ENCODE assay signal across 19 cellular contexts in the genomic region with DNA sequence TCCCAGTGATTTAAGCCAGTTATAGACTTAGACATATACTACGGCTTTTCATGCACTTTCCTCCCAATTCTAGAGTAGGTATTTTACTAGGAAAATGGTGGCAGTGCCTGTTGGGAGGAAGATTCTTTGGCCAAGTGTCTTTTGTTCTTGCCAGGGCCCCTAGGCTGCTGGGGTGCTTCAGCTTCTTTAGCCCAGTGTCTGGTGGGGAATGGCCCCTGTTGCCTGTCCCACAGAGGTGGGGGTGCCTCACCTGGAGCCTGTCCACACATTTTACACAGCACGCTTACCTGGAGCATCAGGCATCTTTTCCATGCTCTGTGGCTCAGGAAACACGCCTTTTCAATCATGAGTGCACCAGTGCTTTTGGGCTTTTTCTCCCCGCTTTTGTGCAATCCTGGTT.
"Had no signal": no experiment of that assay in that cellular context is flagged by ENCODE, and none has a peak within 500 bp of the region (broad histone marks: within the 10 kb centered on the region; RNA-seq: fewer than 3 reads in every experiment).

No MANE protein-coding gene starts in this region.

- H3K79me2 ChIP-seq: hepatocyte, parathyroid adenoma had no signal

- H3K4me2 ChIP-seq: hepatocyte had no signal

- H3K27me3 ChIP-seq: dorsolateral prefrontal cortex, hepatocyte, left lung, suprapubic skin, transverse colon, vagina had no signal

- H3K4me1 ChIP-seq: left lung, lower lobe of right lung, parathyroid adenoma, prostate gland, suprapubic skin, transverse colon, vagina had no signal

- H3K4me3 Mint-ChIP-seq: natural killer cell; stimulated activated naive CD8-positive, alpha-beta T cell treated with anti-CD3 and anti-CD28 coated beads, Interleukin-15, amount 100 ng/mL, for 72 hours had no signal

- H3K9me3 Mint-ChIP-seq: natural killer cell; stimulated activated naive CD8-positive, alpha-beta T cell treated with anti-CD3 and anti-CD28 coated beads, Interleukin-15, amount 100 ng/mL, for 72 hours had no signal

- H3K9me3 ChIP-seq: left lung, lower lobe of right lung, prostate gland, suprapubic skin, transverse colon, vagina had no signal

- H3K27me3 Mint-ChIP-seq: stimulated activated naive CD8-positive, alpha-beta T cell treated with anti-CD3 and anti-CD28 coated beads, Interleukin-15, amount 100 ng/mL, for 72 hours had no signal

- H3K27ac Mint-ChIP-seq: natural killer cell; stimulated activated naive CD8-positive, alpha-beta T cell treated with anti-CD3 and anti-CD28 coated beads, Interleukin-15, amount 100 ng/mL, for 72 hours had no signal

- H3K27ac ChIP-seq: dorsolateral prefrontal cortex, hepatocyte, left lung, lower lobe of right lung, parathyroid adenoma, prostate gland, suprapubic skin, transverse colon, vagina had no signal

- H2AFZ ChIP-seq: hepatocyte, parathyroid adenoma had no signal

- H3K4me3 ChIP-seq: dorsolateral prefrontal cortex, hepatocyte, left lung, lower lobe of right lung, prostate gland, suprapubic skin, transverse colon, vagina had no signal

- ATAC-seq: left lung; lower lobe of right lung; natural killer cell; right cardiac atrium; stimulated activated naive CD8-positive, alpha-beta T cell treated with anti-CD3 and anti-CD28 coated beads, Interleukin-15, amount 100 ng/mL, for 72 hours had no signal

- DNase-seq: cerebellar nuclear complex; effector CD4-positive, alpha-beta T cell; kidney; natural killer cell; right cardiac atrium; small intestine; stimulated activated CD4-positive, alpha-beta T cell treated with anti-CD3 and anti-CD28 coated beads, Interleukin-15, amount 100 ng/mL, for 24 hours; stimulated activated CD4-positive, alpha-beta T cell treated with anti-CD3 and anti-CD28 coated beads, Interleukin-2, amount 100 ng/mL, for 48 hours; stimulated activated naive CD4-positive, alpha-beta T cell; stimulated activated naive CD8-positive, alpha-beta T cell treated with anti-CD3 and anti-CD28 coated beads, Interleukin-15, amount 100 ng/mL, for 72 hours; transverse colon had no signal
